In genomic region chr2:121095257-121096080, GRCh38 we compare ENCODE assay signal across 8 cellular contexts.
DNase-seq lines count a peak whose midpoint lies in the region; ATAC-seq, FAIRE-seq and TF ChIP-seq lines count a peak whose summit lies in the region.

No MANE protein-coding gene starts in this region.

- no peaks in the 10 kb centered on the region for H3F3A ChIP-seq in Loucy (ENCODE audit: low read depth)

- no peaks in the 10 kb centered on the region for H3K36me3 Mint-ChIP-seq in CD4-positive, alpha-beta T cell (ENCODE audit: low read depth)

- no peak for FAIRE-seq in pancreas (lab: Jason Lieb, UNC)

- H3K27ac Mint-ChIP-seq in CD4-positive, alpha-beta T cell = no peak overlapping the region

- H3K9me3 Mint-ChIP-seq in CD4-positive, alpha-beta T cell = no peaks in the 10 kb centered on the region

- intact Hi-C loops in pancreas (cut with DNase I) = loop anchor here in 2 of 3 donors (5.0 to 10.0 kb wide), 3 partner anchors 229 to 259 kb away; no protein-coding TSS in a partner anchor
- intact Hi-C loops in CD4-positive, alpha-beta T cell (cut with DNase I, micrococcal nuclease) = no loop called here

- no peaks in the 10 kb centered on the region for H3K27me3 ChIP-seq in Loucy (ENCODE audit: insufficient read depth, low read length, poor library complexity, severe bottlenecking)
- H3K27me3 ChIP-seq in fibroblast of lung (ENCODE audit: control insufficient read depth, insufficient read depth, low read length) = peaks cover 4% of the 10 kb centered on the region
- H3K27me3 ChIP-seq in pancreas = no peaks in the 10 kb centered on the region
- H3K27me3 ChIP-seq in CD4-positive, alpha-beta T cell (ENCODE audit: control insufficient read depth, insufficient read depth, low read length) = no peaks in the 10 kb centered on the region

- POLR2A ChIA-PET in CD4-positive, alpha-beta T cell (lab: Charles Lee) = no interaction called here

- H3K4me3 ChIP-seq in Loucy (ENCODE audit: low read length, poor library complexity, severe bottlenecking) (no peak overlapping the region), fibroblast of lung (replicated peaks in 1 of 4; ENCODE audit: control extremely low read depth in 1 of 4, insufficient read depth in 1 of 4, low read depth in 3 of 4, low read length in 4 of 4) (no peak overlapping the region), pancreas (no peak overlapping the region)

- H3K4me2 ChIP-seq in Loucy (ENCODE audit: low read depth, low read length, poor library complexity, severe bottlenecking) (no peak overlapping the region), fibroblast of lung (ENCODE audit: extremely low read depth, insufficient read depth, low read length) (no peak overlapping the region)

- H3K9ac ChIP-seq in Loucy (ENCODE audit: low read depth, low read length, poor library complexity, severe bottlenecking) (no peak overlapping the region), fibroblast of lung (ENCODE audit: insufficient read depth, low read length) (no peak overlapping the region)

- H3K4me1 Mint-ChIP-seq in CD4-positive, alpha-beta T cell (ENCODE audit: low read depth) = no peaks in the 10 kb centered on the region

- H3K27ac ChIP-seq in fibroblast of lung (ENCODE audit: insufficient read depth, low read length) = no peak overlapping the region
- no peak overlapping the region for H3K27ac ChIP-seq in pancreas
- H3K27ac ChIP-seq in CD4-positive, alpha-beta T cell (ENCODE audit: low read depth, low read length) = no peak overlapping the region

- peak overlapping the region; percentile 41; the same call in 1 of the 2 replicates for H2AFZ ChIP-seq in Loucy (ENCODE audit: low read length)
- no peak overlapping the region for H2AFZ ChIP-seq in fibroblast of lung (ENCODE audit: low read length)

- in situ Hi-C loops in GM13977 (cut with MboI; ENCODE audit: low pct_unique_long_range_greater_than_20kb, low sequenced_read_pairs, unreplicated experiment) = loop anchor here (25.0 kb wide), 2 partner anchors 242 to 408 kb away; no protein-coding TSS in a partner anchor

- H3K36me3 ChIP-seq in Loucy (ENCODE audit: insufficient read depth, low read length) (no peaks in the 10 kb centered on the region), fibroblast of lung (ENCODE audit: control insufficient read depth, insufficient read depth, low read length) (no peaks in the 10 kb centered on the region), pancreas (no peaks in the 10 kb centered on the region)

- H3K9me2 ChIP-seq in Loucy (replicated peaks; ENCODE audit: low read depth, low read length) = no peaks in the 10 kb centered on the region

- H3K4me3 Mint-ChIP-seq in CD4-positive, alpha-beta T cell = no peak overlapping the region

- CTCF ChIA-PET in CD4-positive, alpha-beta T cell (lab: Charles Lee) = no interaction called here

- H3K27me3 Mint-ChIP-seq in CD4-positive, alpha-beta T cell = peaks cover 12% of the 10 kb centered on the region

- ATAC-seq in pancreas (peak; percentile 90 to 95 (median 91)), GM18861 (IDR thresholded peaks at IDR 0.05; ENCODE audit: unreplicated experiment) (no peak)
- ATAC-seq in CD4-positive, alpha-beta T cell (ENCODE audit: poor library complexity) = no peak

- peak; percentile 83 for DNase-seq in Ammon's horn (ENCODE audit: low spot score)
- peak; percentile 67 for DNase-seq in GM13977 (ENCODE audit: low spot score)
- DNase-seq in SK-N-DZ (ENCODE audit: low spot score) = peak; percentile 68
- peak; percentile 57 to 67 for DNase-seq in fibroblast of lung (ENCODE audit: low read depth in 2 of 2)
- peak; percentile 62 to 89 (median 78) for DNase-seq in pancreas
- no peak for DNase-seq in CD4-positive, alpha-beta T cell

- H4K20me1 ChIP-seq in Loucy (ENCODE audit: insufficient read depth, low read length, poor library complexity, severe bottlenecking) (no peaks in the 10 kb centered on the region), fibroblast of lung (ENCODE audit: control insufficient read depth, extremely low read depth, insufficient read depth, low read length) (no peaks in the 10 kb centered on the region)

- H3K4me1 ChIP-seq in Loucy (ENCODE audit: insufficient read depth, low read length, poor library complexity, severe bottlenecking) = no peaks in the 10 kb centered on the region
- H3K4me1 ChIP-seq in fibroblast of lung (ENCODE audit: control insufficient read depth, extremely low read depth, insufficient read depth, low read length) = no peaks in the 10 kb centered on the region
- no peaks in the 10 kb centered on the region for H3K4me1 ChIP-seq in pancreas

- no peaks in the 10 kb centered on the region for H3K9me3 ChIP-seq in Loucy (ENCODE audit: insufficient read depth, low read depth, low read length)
- no peaks in the 10 kb centered on the region for H3K9me3 ChIP-seq in fibroblast of lung (ENCODE audit: control insufficient read depth, insufficient read depth, low read depth, low read length)
- H3K9me3 ChIP-seq in pancreas = no peaks in the 10 kb centered on the region
- H3K9me3 ChIP-seq in CD4-positive, alpha-beta T cell (ENCODE audit: control insufficient read depth, low read length) = no peaks in the 10 kb centered on the region

- no peaks in the 10 kb centered on the region for H3K79me2 ChIP-seq in Loucy (ENCODE audit: insufficient read depth, low read length)
- no peaks in the 10 kb centered on the region for H3K79me2 ChIP-seq in fibroblast of lung (ENCODE audit: control insufficient read depth, insufficient read depth, low read length)

- peak; percentile 75 for TF ChIP-seq CTCF in GM13977 (IDR thresholded peaks at IDR 0.05; ENCODE audit: extremely low read depth, insufficient read depth, missing control alignments)
- peak; percentile 80 for TF ChIP-seq CTCF in Loucy (conservative IDR thresholded peaks at IDR 0.05; ENCODE audit: low read length)
- TF ChIP-seq CTCF in fibroblast of lung (conservative IDR thresholded peaks at IDR 0.05 in 1 of 2, IDR thresholded peaks at IDR 0.05 in 1 of 2; ENCODE audit: low read depth in 1 of 2, low read length in 2 of 2) = peak; percentile 69 to 72
- peak; percentile 53 to 67 (median 62) for TF ChIP-seq CTCF in pancreas (IDR thresholded peaks at IDR 0.05)
- TF ChIP-seq CTCF in CD4-positive, alpha-beta T cell (IDR thresholded peaks at IDR 0.05) = no peak

- WGBS in pancreas, 2 donors = 18 to 23% methylated on average over 19 of the region's 19 CpGs

Comparison
In these comparisons a context has a peak if more than half of its experiments do, and no peak if none do; other contexts are left out.
1. DNase-seq: peak in Ammon's horn (single experiment), GM13977 (single experiment), SK-N-DZ (single experiment), fibroblast of lung (2 of 2) and pancreas (6 of 6); none in CD4-positive, alpha-beta T cell (0 of 10).
2. ATAC-seq: peak in pancreas (4 of 4); none in GM18861 (single experiment) and CD4-positive, alpha-beta T cell (single experiment).
3. intact Hi-C loops: an anchor here in pancreas (5.0 to 10.0 kb wide); none called in CD4-positive, alpha-beta T cell.